21 cellular contexts compared by ENCODE assay signal in the genomic region with DNA sequence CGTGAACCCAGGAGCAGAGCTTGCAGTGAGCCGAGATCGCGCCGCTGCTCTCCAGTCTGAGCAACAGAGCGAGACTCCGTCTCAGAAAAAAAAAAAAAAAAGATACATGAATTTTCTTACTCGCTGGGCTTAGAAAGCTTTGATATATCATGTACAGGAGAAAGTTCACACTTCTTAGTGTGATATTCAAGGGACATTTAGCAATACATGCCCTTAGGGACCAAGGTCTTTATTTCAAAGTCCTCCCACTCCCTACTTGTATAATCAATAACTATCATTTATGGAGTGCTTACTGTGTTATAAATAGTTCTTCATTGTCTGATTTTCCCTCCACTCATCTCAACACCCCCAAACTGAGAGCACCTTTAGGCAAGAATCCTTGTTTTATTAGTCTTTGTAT.
"Had no signal": no experiment of that assay in that cellular context is flagged by ENCODE, and none has a peak within 500 bp of the region (broad histone marks: within the 10 kb centered on the region; RNA-seq: fewer than 3 reads in every experiment).

No MANE protein-coding gene starts in this region.

- ATAC-seq: HepG2 had no signal

- H3K9me3 ChIP-seq: SK-N-SH had no signal

- H3K9ac ChIP-seq: SK-N-SH had no signal

- DNase-seq: IMR-90, Kasumi-1, KG1, MM.1S, NCI-H1092 treated with DMSO at 0.1 percent for 48 hours, NCI-H1436, NCI-H187, NCI-H2029, NCI-H2081 treated with DMSO at 0.1 percent for 48 hours, NCI-H2171, NCI-H226, NCI-H446, NCI-H510A, NCI-H524 treated with DMSO at 0.1 percent for 48 hours, NCI-H69, NCI-H774, Right ventricle myocardium superior, RPMI8226, SK-N-SH had no signal

- FAIRE-seq: HepG2, RCC 7860 had no signal

- H3K4me2 ChIP-seq: SK-N-SH had no signal
